9 cellular contexts compared by ENCODE assay signal in the genomic region with DNA sequence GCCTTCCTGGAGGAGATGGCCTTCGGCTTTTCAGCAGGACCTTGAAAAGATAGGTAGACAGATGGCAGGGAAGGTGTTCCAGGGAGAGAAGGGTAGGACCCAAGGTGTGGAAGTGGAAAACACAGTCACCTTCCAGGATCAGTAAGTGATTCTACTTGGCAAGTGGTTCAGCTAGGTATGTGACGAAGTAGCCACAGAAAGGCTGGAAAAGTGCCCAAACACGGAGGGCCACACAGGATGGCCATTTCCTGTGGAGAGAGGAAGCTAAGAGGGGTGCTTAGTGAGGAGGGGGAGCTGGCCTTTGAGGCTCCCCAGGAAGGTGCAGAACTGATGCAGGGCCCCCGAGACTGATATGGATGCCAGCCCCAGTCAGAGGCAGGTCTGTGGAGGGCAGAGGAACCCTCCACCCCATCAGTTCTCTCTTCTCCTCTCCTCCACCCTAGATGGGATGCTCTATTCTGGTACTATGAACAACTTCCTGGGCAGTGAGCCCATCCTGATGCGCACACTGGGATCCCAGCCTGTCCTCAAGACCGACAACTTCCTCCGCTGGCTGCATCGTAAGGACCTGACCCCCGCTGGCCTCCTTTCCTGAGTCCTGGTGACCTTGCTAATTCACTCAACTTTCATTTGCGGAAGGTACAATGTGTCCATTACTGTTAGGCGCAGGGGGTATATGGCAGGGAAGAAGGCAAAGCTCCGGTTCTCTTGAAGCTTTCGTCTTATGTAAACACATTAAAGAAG. TPM values are rescaled to one million over a fixed set of nuclear protein-coding genes. Genes with fewer than 3 reads are reported as not detected.
DNase-seq lines count a peak whose midpoint lies in the region; ATAC-seq, FAIRE-seq and TF ChIP-seq lines count a peak whose summit lies in the region.
"Had no signal": no experiment of that assay in that cellular context is flagged by ENCODE, and none has a peak within 500 bp of the region (broad histone marks: within the 10 kb centered on the region; RNA-seq: fewer than 3 reads in every experiment).

No MANE protein-coding gene starts in this region.

- H3K23ac ChIP-seq in neuronal stem cell (ENCODE audit: low read depth, low read length, poor library complexity) = no peak overlapping the region

- WGBS in neuronal stem cell (ENCODE audit: extremely low coverage in 2 of 2, insufficient read length in 2 of 2, insufficient replicate concordance in 1 of 2), 2 donors = no CpG with 5 or more reads among the region's 13 CpGs

- CTCF ChIA-PET in PC-9 (lab: Charles Lee) = no interaction called here

- H3K4me3 ChIP-seq in fibroblast of mammary gland (ENCODE audit: control insufficient read depth, low read depth, low read length) (peak overlapping the region; percentile 24), neuronal stem cell (ENCODE audit: low read length in 2 of 2) (peak overlapping the region; percentile 44 to 81), PC-9 (no peak overlapping the region)

- DNase-seq in CD14-positive monocyte (ENCODE audit: low spot score) (no peak), T-helper 17 cell (no peak), fibroblast of mammary gland (ENCODE audit: low read depth) (no peak), neuronal stem cell (ENCODE audit: low spot score) (no peak), activated gamma-delta T cell treated with Interleukin-2 at 50 U/mL for 16 hours (no peak), urothelium cell line (ENCODE audit: low spot score) (no peak), PC-9 (no peak)
- DNase-seq: DND-41 had no signal

- no peaks in the 10 kb centered on the region for H3K9me2 ChIP-seq in PC-9 (ENCODE audit: insufficient read depth)

- peak overlapping the region; percentile 59 for H3K27ac ChIP-seq in neuronal stem cell (replicated peaks; ENCODE audit: low read length)
- H3K27ac ChIP-seq in PC-9 = no peak overlapping the region

- no peaks in the 10 kb centered on the region for H4K20me1 ChIP-seq in PC-9 (ENCODE audit: insufficient read depth)

- ATAC-seq in T-helper 17 cell = no peak
- no peak for ATAC-seq in HG03135 (IDR thresholded peaks at IDR 0.05; ENCODE audit: unreplicated experiment)

- H3K27me3 ChIP-seq in neuronal stem cell (ENCODE audit: control insufficient read depth in 3 of 3, insufficient read depth in 3 of 3, low read depth in 1 of 3, low read length in 3 of 3) (peaks cover 0 to 7% (median 0%) of the 10 kb centered on the region in 3 experiments), PC-9 (ENCODE audit: insufficient read depth, low read depth) (no peaks in the 10 kb centered on the region)

- H3K14ac ChIP-seq in neuronal stem cell (ENCODE audit: low read length) = no peak overlapping the region

- peak overlapping the region; percentile 12 for H2AK5ac ChIP-seq in neuronal stem cell (ENCODE audit: low read depth, low read length)

- H3K36me3 Mint-ChIP-seq in CD14-positive monocyte = peaks cover 82 to 90% of the 10 kb centered on the region in 2 donors
- no peaks in the 10 kb centered on the region for H3K36me3 Mint-ChIP-seq in T-helper 17 cell (ENCODE audit: low read depth)

- peak overlapping the region; percentile 89 for H3K9ac ChIP-seq in neuronal stem cell (ENCODE audit: low read depth, low read length, poor library complexity)

- H3K9me3 Mint-ChIP-seq in CD14-positive monocyte = no peaks in the 10 kb centered on the region

- POLR2A ChIA-PET in PC-9 (lab: Charles Lee; ENCODE audit: unreplicated experiment) = no interaction called here

- no peaks in the 10 kb centered on the region for H3F3A ChIP-seq in PC-9 (ENCODE audit: insufficient read depth, low read depth)

- H2BK15ac ChIP-seq in neuronal stem cell (ENCODE audit: low read length) = peak overlapping the region; percentile 91

- H3K36me3 ChIP-seq in neuronal stem cell (replicated peaks in 1 of 2; ENCODE audit: control insufficient read depth in 2 of 2, insufficient read depth in 2 of 2, low read length in 2 of 2) (no peaks in the 10 kb centered on the region), PC-9 (ENCODE audit: low read depth) (no peaks in the 10 kb centered on the region)

- no peak overlapping the region for H2BK120ac ChIP-seq in neuronal stem cell (ENCODE audit: low read depth, low read length)

- H3K79me2 ChIP-seq in PC-9 (ENCODE audit: low read depth) = no peaks in the 10 kb centered on the region

- H3K4me1 Mint-ChIP-seq in CD14-positive monocyte = peaks cover 52% of the 10 kb centered on the region
- H3K4me1 Mint-ChIP-seq in T-helper 17 cell = peaks cover 27% of the 10 kb centered on the region

- H4K8ac ChIP-seq in neuronal stem cell (ENCODE audit: low read depth, low read length) = peak overlapping the region; percentile 68

- no peak overlapping the region for H3K4me3 Mint-ChIP-seq in CD14-positive monocyte
- peak overlapping the region; percentile 95 for H3K4me3 Mint-ChIP-seq in T-helper 17 cell

- FAIRE-seq in urothelium cell line (lab: Jason Lieb, UNC) = no peak

- no peaks in the 10 kb centered on the region for H3K79me1 ChIP-seq in neuronal stem cell (ENCODE audit: low read depth, low read length)

- no peak for TF ChIP-seq CTCF in CD14-positive monocyte (IDR thresholded peaks at IDR 0.05)
- no peak for TF ChIP-seq CTCF in fibroblast of mammary gland (conservative IDR thresholded peaks at IDR 0.05; ENCODE audit: control insufficient read depth, insufficient read depth, low read depth, low read length)
- no peak for TF ChIP-seq CTCF in PC-9 (conservative IDR thresholded peaks at IDR 0.05)

- H3K18ac ChIP-seq in neuronal stem cell (ENCODE audit: low read length) = peak overlapping the region; percentile 97

- peaks cover 11 to 12% of the 10 kb centered on the region in 2 donors for H3K4me1 ChIP-seq in neuronal stem cell (ENCODE audit: control insufficient read depth in 2 of 2, insufficient read depth in 1 of 2, low read depth in 1 of 2, low read length in 2 of 2)
- H3K4me1 ChIP-seq in PC-9 (replicated peaks; ENCODE audit: insufficient read depth) = no peaks in the 10 kb centered on the region

- no peak overlapping the region for H4K91ac ChIP-seq in neuronal stem cell (ENCODE audit: low read depth, low read length, poor library complexity)

- peak overlapping the region in 6 of 7 donors; percentile 22 to 83 (median 50) for H3K27ac Mint-ChIP-seq in CD14-positive monocyte
- H3K27ac Mint-ChIP-seq in T-helper 17 cell = no peak overlapping the region

- H3K4ac ChIP-seq in neuronal stem cell (ENCODE audit: low read length) = peak overlapping the region; percentile 39

- intact Hi-C loops in CD14-positive monocyte (cut with micrococcal nuclease) = loop anchor here in 1 of 2 donors (10.0 kb wide), 1 partner anchor 65 kb away; no protein-coding TSS in a partner anchor
- intact Hi-C loops in PC-9 (cut with micrococcal nuclease; ENCODE audit: unreplicated experiment) = no loop called here

- H3K4me2 ChIP-seq in neuronal stem cell (ENCODE audit: insufficient read depth, low read length, poor library complexity, severe bottlenecking) (peak overlapping the region; percentile 64), PC-9 (no peak overlapping the region)

- H3K27me3 Mint-ChIP-seq in CD14-positive monocyte (ENCODE audit: low read depth in 3 of 3) (peaks cover 0 to 4% (median 2%) of the 10 kb centered on the region in 3 donors), T-helper 17 cell (no peaks in the 10 kb centered on the region)

- peak overlapping the region; percentile 96 for H2AFZ ChIP-seq in neuronal stem cell (ENCODE audit: low read length)
- no peak overlapping the region for H2AFZ ChIP-seq in PC-9

- BruUV-seq in PC-9 (replicated peaks; lab: Mats Ljungman, UMichigan) = no TSS peak

- no peak overlapping the region for H2BK5ac ChIP-seq in neuronal stem cell (ENCODE audit: low read length)

- no peak overlapping the region for H2BK12ac ChIP-seq in neuronal stem cell (ENCODE audit: low read length)

- H3K9me3 ChIP-seq in T-helper 17 cell (ENCODE audit: control insufficient read depth, low read length, poor library complexity, severe bottlenecking) = no peaks in the 10 kb centered on the region
- H3K9me3 ChIP-seq in neuronal stem cell (replicated peaks in 1 of 2; ENCODE audit: control insufficient read depth in 2 of 2, insufficient read depth in 1 of 2, low read depth in 1 of 2, low read length in 2 of 2) = no peaks in the 10 kb centered on the region
- no peaks in the 10 kb centered on the region for H3K9me3 ChIP-seq in PC-9 (ENCODE audit: insufficient read depth, low read depth)

RNA-seq across cellular contexts. Expression of a gene that starts 6.8 kb away (rescaled TPM):
- 100 to 1,000 TPM in 1 of 2 donors, 10 to 100 TPM in 1; 72.3 to 121 TPM for polyA plus RNA-seq in CD14-positive monocyte
- total RNA-seq in T-helper 17 cell (10 to 100 TPM; 21.7 to 58.1 TPM), PC-9 (2021) (16.2 and 19.1 TPM in 2 replicates)
- polyA plus RNA-seq in neuronal stem cell (2013, experiment 1 of 2) = 4.4 TPM
- polyA plus RNA-seq in neuronal stem cell (2013, experiment 2 of 2) = 4.5 TPM

RNA-seq across cellular contexts. Expression of a gene that starts 33.7 kb away (rescaled TPM):
- polyA plus RNA-seq in CD14-positive monocyte = 10 to 100 TPM; 17.1 to 28.8 TPM
- 10 to 100 TPM; 14.4 to 21.6 TPM for total RNA-seq in T-helper 17 cell
- polyA plus RNA-seq in neuronal stem cell (2013, experiment 1 of 2) = 10.9 TPM
- 11.6 TPM for polyA plus RNA-seq in neuronal stem cell (2013, experiment 2 of 2)
- 12.7 and 20.2 TPM in 2 replicates for total RNA-seq in PC-9 (2021)

RNA-seq across cellular contexts. Expression of a gene that starts 45.7 kb away (rescaled TPM):
- polyA plus RNA-seq in CD14-positive monocyte = 10 to 100 TPM; 16.5 to 24.7 TPM
- total RNA-seq in T-helper 17 cell = 1,000 to 10,000 TPM in 1 of 2 donors, 100 to 1,000 TPM in 1; 919 to 1,908 TPM
- polyA plus RNA-seq in neuronal stem cell (2013, experiment 1 of 2) = 28.6 TPM
- 29.9 TPM for polyA plus RNA-seq in neuronal stem cell (2013, experiment 2 of 2)
- 569 and 580 TPM in 2 replicates for total RNA-seq in PC-9 (2021)

RNA-seq across cellular contexts. Expression of a gene that starts 52.6 kb away (rescaled TPM):
- 10 to 100 TPM; 86.1 to 90.4 TPM for polyA plus RNA-seq in CD14-positive monocyte
- total RNA-seq in T-helper 17 cell = 10 to 100 TPM; 59.1 to 73.2 TPM
- polyA plus RNA-seq in neuronal stem cell (2013, experiment 1 of 2) = 103 TPM
- polyA plus RNA-seq in neuronal stem cell (2013, experiment 2 of 2) = 100 TPM
- total RNA-seq in PC-9 (2021) = 46.0 and 50.2 TPM in 2 replicates
